ENCODE assay signal across 1 cellular context in genomic region chr9:38227656-38228055, GRCh38.
TF ChIP-seq lines count a peak whose summit lies in the region.

No MANE protein-coding gene starts in this region.

TF ChIP-seq in IMR-90, 13 proteins besides CTCF, POLR2A, EP300 and RAD21 (continued from another document):
- TF ChIP-seq ELK1 (IDR thresholded peaks at IDR 0.05; ENCODE audit: borderline replicate concordance, low read depth, low read length), result no peak
- TF ChIP-seq CHD1 (IDR thresholded peaks at IDR 0.05; ENCODE audit: low read depth, low read length), result no peak
- TF ChIP-seq NFE2L2 (IDR thresholded peaks at IDR 0.05; ENCODE audit: low read depth, low read length), result no peak
- TF ChIP-seq CEBPB (IDR thresholded peaks at IDR 0.05; ENCODE audit: low read depth, low read length), result no peak
